ENCODE assay signal across 1 cellular context in the genomic region with DNA sequence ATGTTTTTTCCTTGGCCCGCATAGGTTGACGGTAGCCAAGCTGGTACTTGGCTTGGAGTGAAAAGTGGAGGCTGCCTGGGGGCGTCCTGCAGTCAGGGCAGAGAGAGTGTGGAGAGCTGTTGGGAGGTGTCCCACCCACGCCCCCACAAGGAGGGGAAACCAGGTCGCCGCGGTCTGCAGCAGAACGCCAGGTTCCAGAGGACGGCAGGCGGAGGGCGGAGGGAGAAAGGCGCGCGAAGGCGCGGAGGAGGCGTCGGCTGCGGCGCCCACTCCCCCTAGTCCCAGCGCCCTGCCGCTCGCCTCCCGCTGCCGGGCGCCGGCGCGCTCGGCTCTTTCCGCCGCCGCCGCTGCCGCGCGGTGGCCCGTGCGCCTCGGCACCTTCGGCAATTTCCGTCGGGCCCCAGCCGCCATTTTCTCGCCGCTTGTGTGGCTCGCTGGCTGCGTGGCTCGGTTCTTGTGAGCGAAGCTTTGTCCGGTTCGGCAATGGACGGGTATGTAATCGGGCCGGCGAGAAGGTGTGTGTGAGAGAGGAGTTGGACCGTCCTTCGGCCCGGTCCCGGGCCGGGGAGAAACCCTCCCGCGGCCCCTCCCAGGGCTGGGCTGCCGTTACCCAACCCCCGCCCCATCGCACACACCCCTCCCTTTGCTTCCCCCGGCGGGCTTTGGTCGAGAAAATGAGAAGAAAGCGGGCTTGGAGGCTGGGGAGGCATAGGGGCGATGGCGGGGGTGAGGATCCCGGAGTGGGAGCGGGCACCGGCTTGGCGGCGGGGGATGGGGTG.
TF ChIP-seq lines count a peak whose summit lies in the region.

A gene with protein sequence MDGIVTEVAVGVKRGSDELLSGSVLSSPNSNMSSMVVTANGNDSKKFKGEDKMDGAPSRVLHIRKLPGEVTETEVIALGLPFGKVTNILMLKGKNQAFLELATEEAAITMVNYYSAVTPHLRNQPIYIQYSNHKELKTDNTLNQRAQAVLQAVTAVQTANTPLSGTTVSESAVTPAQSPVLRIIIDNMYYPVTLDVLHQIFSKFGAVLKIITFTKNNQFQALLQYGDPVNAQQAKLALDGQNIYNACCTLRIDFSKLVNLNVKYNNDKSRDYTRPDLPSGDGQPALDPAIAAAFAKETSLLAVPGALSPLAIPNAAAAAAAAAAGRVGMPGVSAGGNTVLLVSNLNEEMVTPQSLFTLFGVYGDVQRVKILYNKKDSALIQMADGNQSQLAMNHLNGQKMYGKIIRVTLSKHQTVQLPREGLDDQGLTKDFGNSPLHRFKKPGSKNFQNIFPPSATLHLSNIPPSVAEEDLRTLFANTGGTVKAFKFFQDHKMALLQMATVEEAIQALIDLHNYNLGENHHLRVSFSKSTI (plus strand): TSS at position 403 of the 779 bp plus-strand sequence. CDS start 81 bp downstream, at position 484.

TF ChIP-seq in K562, 482 proteins besides CTCF, POLR2A, EP300 and RAD21 (continued from another document and continues in another):
- no peak for TF ChIP-seq FOXP4 (CRISPR knock-in tag; IDR thresholded peaks at IDR 0.05; ENCODE audit: borderline replicate concordance)
- no peak for TF ChIP-seq THRAP3 (IDR thresholded peaks at IDR 0.05; ENCODE audit: borderline replicate concordance)
- no peak; the same call in 1 of the 2 replicates for TF ChIP-seq NFRKB (IDR thresholded peaks at IDR 0.05; ENCODE audit: low read depth)
- no peak for TF ChIP-seq ZNF12 (CRISPR knock-in tag; IDR thresholded peaks at IDR 0.05)
- TF ChIP-seq ZNF239 (CRISPR knock-in tag; IDR thresholded peaks at IDR 0.05), result no peak
- TF ChIP-seq ZNF324 (CRISPR knock-in tag; IDR thresholded peaks at IDR 0.05), result no peak
- peak; percentile 93 for TF ChIP-seq RBFOX2 (IDR thresholded peaks at IDR 0.05; ENCODE audit: low read depth, low read length)
- TF ChIP-seq HDAC2 (IDR thresholded peaks at IDR 0.05), result no peak
- no peak for TF ChIP-seq SIX5 (IDR thresholded peaks at IDR 0.05; ENCODE audit: borderline replicate concordance in 1 of 2, insufficient read depth in 1 of 2, low read depth in 1 of 2, low read length in 2 of 2)
- TF ChIP-seq SRSF3 (IDR thresholded peaks at IDR 0.05; ENCODE audit: insufficient read depth, low read length), result no peak
- TF ChIP-seq IFI16 (CRISPR knock-in tag; IDR thresholded peaks at IDR 0.05), result no peak
- TF ChIP-seq CCAR2 (IDR thresholded peaks at IDR 0.05; ENCODE audit: low read depth, low read length), result no peak
- no peak for TF ChIP-seq HNRNPUL1 (IDR thresholded peaks at IDR 0.05; ENCODE audit: low read length)
- TF ChIP-seq, protein P1, sequence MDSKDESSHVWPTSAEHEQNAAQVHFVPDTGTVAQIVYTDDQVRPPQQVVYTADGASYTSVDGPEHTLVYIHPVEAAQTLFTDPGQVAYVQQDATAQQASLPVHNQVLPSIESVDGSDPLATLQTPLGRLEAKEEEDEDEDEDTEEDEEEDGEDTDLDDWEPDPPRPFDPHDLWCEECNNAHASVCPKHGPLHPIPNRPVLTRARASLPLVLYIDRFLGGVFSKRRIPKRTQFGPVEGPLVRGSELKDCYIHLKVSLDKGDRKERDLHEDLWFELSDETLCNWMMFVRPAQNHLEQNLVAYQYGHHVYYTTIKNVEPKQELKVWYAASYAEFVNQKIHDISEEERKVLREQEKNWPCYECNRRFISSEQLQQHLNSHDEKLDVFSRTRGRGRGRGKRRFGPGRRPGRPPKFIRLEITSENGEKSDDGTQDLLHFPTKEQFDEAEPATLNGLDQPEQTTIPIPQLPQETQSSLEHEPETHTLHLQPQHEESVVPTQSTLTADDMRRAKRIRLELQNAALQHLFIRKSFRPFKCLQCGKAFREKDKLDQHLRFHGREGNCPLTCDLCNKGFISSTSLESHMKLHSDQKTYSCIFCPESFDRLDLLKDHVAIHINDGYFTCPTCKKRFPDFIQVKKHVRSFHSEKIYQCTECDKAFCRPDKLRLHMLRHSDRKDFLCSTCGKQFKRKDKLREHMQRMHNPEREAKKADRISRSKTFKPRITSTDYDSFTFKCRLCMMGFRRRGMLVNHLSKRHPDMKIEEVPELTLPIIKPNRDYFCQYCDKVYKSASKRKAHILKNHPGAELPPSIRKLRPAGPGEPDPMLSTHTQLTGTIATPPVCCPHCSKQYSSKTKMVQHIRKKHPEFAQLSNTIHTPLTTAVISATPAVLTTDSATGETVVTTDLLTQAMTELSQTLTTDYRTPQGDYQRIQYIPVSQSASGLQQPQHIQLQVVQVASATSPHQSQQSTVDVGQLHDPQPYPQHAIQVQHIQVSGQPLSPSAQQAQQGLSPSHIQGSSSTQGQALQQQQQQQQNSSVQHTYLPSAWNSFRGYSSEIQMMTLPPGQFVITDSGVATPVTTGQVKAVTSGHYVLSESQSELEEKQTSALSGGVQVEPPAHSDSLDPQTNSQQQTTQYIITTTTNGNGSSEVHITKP (IDR thresholded peaks at IDR 0.05; ENCODE audit: partially characterized antibody), result no peak
- no peak for TF ChIP-seq SRSF1 (IDR thresholded peaks at IDR 0.05; ENCODE audit: low read depth, low read length)
- no peak for TF ChIP-seq ZNF77 (CRISPR knock-in tag; IDR thresholded peaks at IDR 0.05)
- TF ChIP-seq HLTF (IDR thresholded peaks at IDR 0.05), result no peak
- TF ChIP-seq EZH2 (IDR thresholded peaks at IDR 0.05; ENCODE audit: borderline replicate concordance, low read depth, low read length), result no peak
- TF ChIP-seq NR4A1 (CRISPR knock-in tag; IDR thresholded peaks at IDR 0.05), result no peak
- no peak for TF ChIP-seq NR4A1 (tag; IDR thresholded peaks at IDR 0.05)
- peak; percentile 53 for TF ChIP-seq BHLHE40 (IDR thresholded peaks at IDR 0.05; ENCODE audit: low read length)
- no peak for TF ChIP-seq ZNF311 (CRISPR knock-in tag; IDR thresholded peaks at IDR 0.05)
- TF ChIP-seq HBP1 (CRISPR knock-in tag; IDR thresholded peaks at IDR 0.05), result no peak
- TF ChIP-seq FOSL1 (tag; conservative IDR thresholded peaks at IDR 0.05), result no peak
- TF ChIP-seq PHF20 (IDR thresholded peaks at IDR 0.05; ENCODE audit: partially characterized antibody), result no peak
- no peak for TF ChIP-seq ZNF395 (CRISPR knock-in tag; IDR thresholded peaks at IDR 0.05)
- no peak for TF ChIP-seq E2F8 (IDR thresholded peaks at IDR 0.05; ENCODE audit: low read depth, partially characterized antibody)
- TF ChIP-seq DDX20 (tag; IDR thresholded peaks at IDR 0.05; ENCODE audit: low read depth), result no peak
- TF ChIP-seq SAP30 (IDR thresholded peaks at IDR 0.05; ENCODE audit: borderline replicate concordance, insufficient read depth, low read depth, low read length, poor library complexity, severe bottlenecking), result no peak
- no peak for TF ChIP-seq MLLT1 (IDR thresholded peaks at IDR 0.05)
- peak; percentile 53 for TF ChIP-seq ZFX (CRISPR knock-in tag; IDR thresholded peaks at IDR 0.05)
- TF ChIP-seq GABPB2 (CRISPR knock-in tag; conservative IDR thresholded peaks at IDR 0.05), result no peak
- no peak for TF ChIP-seq HMBOX1 (IDR thresholded peaks at IDR 0.05)
- no peak for TF ChIP-seq ADNP (tag; IDR thresholded peaks at IDR 0.05)
- TF ChIP-seq ZNF740 (CRISPR knock-in tag; IDR thresholded peaks at IDR 0.05), result peak; percentile 46; the same call in 1 of the 2 replicates
- TF ChIP-seq ZNF740 (tag; IDR thresholded peaks at IDR 0.05), result no peak
- TF ChIP-seq MYNN (IDR thresholded peaks at IDR 0.05), result no peak
- TF ChIP-seq MYNN (CRISPR knock-in tag; IDR thresholded peaks at IDR 0.05), result no peak
- TF ChIP-seq TCFL5 (CRISPR knock-in tag; conservative IDR thresholded peaks at IDR 0.05), result no peak
- TF ChIP-seq ZNF146 (CRISPR knock-in tag; IDR thresholded peaks at IDR 0.05; ENCODE audit: unreplicated experiment), result no peak
- TF ChIP-seq SLC30A9 (CRISPR knock-in tag; IDR thresholded peaks at IDR 0.05), result no peak
- no peak for TF ChIP-seq PTBP1 (IDR thresholded peaks at IDR 0.05; ENCODE audit: low read depth, low read length)
- TF ChIP-seq HDAC6 (IDR thresholded peaks at IDR 0.05; ENCODE audit: low read depth, low read length), result no peak
